1 cellular context compared by ENCODE assay signal in the genomic region with DNA sequence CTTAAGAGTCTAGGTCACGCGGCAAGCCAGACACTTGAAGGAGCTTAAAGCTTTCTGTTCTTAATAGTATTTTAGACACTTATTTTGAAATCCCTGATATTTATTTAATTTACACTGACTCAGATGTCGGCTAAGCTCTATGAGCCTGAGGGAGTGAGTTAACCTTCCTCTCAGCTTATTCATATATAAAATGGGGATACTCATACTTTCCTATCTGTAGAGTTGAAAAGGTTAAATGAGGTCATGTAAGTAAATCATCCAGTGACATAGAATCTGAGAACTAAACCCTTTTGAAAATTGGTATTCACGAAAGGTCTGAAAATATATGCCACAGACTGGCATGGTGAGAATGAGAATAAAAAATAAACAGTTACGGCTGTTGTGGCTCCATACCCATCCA.
TF ChIP-seq lines count a peak whose summit lies in the region.

No MANE protein-coding gene starts in this region.

TF ChIP-seq in HCT116, 20 proteins besides CTCF, POLR2A, EP300 and RAD21 (continued from another document):
- no peak for TF ChIP-seq SP1 (IDR thresholded peaks at IDR 0.05; ENCODE audit: low read depth)
